Comparison of ENCODE assay signal across 8 cellular contexts in the genomic region with DNA sequence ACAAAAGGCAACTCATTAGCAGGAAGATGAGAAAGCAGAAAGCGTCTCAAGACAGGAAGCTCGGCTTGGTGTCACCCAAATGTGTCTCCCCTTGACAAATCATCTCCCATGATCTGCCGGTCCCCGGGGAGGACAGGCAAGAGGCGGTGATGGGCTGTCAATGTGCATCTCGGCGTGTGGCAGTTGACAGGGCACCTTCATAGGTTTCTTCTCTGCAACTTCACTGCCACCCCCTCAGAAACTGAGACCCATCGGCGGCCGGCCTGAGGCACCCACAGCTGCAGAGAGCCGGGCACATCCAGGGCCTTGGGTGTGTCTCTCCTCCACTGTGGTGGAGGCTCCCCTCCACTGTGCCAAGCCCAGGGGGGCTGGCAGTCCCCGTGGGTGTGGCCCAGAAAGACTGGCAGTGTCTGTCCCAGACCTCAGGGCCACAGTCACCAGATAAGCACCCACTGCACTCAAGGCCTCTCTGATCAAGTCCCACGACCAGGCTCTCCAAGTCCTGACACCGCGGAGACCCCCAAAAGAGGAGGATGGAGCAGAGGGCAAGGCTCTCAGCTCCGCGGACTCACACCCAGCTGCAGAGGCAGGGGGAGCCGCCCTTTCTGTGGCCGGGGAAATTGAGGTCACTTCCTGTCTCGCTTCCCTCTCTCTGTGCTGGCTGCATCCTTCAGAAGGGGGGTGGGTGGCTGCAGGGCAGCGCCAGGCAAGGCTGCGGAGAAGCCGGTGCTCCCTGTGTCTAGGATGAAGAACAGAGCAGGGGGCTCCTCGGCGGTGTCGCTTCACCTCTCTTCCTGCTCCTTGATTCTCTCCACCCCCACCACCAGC. TPM values are rescaled to one million over a fixed set of nuclear protein-coding genes. Genes with fewer than 3 reads are reported as not detected.
DNase-seq lines count a peak whose midpoint lies in the region; ATAC-seq and TF ChIP-seq lines count a peak whose summit lies in the region.

No MANE protein-coding gene starts in this region.

- TF ChIP-seq CTCF in KMS-11 (conservative IDR thresholded peaks at IDR 0.05; ENCODE audit: low read depth, low read length) (no peak), fibroblast of lung (conservative IDR thresholded peaks at IDR 0.05 in 1 of 2, IDR thresholded peaks at IDR 0.05 in 1 of 2; ENCODE audit: low read depth in 1 of 2, low read length in 2 of 2) (no peak)
- no peak for TF ChIP-seq CTCF in activated CD8-positive, alpha-beta T cell treated with anti-CD3 and anti-CD28 coated beads for 36 hours (IDR thresholded peaks at IDR 0.05)

- H3K36me3 ChIP-seq in KMS-11 (ENCODE audit: insufficient read depth) (no peaks in the 10 kb centered on the region), fibroblast of lung (ENCODE audit: control insufficient read depth, insufficient read depth, low read length) (no peaks in the 10 kb centered on the region)

- peak overlapping the region; percentile 99 for H3K27ac Mint-ChIP-seq in activated CD8-positive, alpha-beta T cell treated with anti-CD3 and anti-CD28 coated beads for 36 hours

- no peaks in the 10 kb centered on the region for H3K27me3 ChIP-seq in KMS-11 (ENCODE audit: insufficient read depth, low read depth)
- no peaks in the 10 kb centered on the region for H3K27me3 ChIP-seq in fibroblast of lung (ENCODE audit: control insufficient read depth, insufficient read depth, low read length)

- H3K4me1 ChIP-seq in KMS-11 (ENCODE audit: low read depth, poor library complexity, severe bottlenecking) (peaks cover 11% of the 10 kb centered on the region), fibroblast of lung (ENCODE audit: control insufficient read depth, extremely low read depth, insufficient read depth, low read length) (peaks cover 7% of the 10 kb centered on the region)

- POLR2A ChIA-PET in activated CD8-positive, alpha-beta T cell treated with anti-CD3 and anti-CD28 coated beads for 36 hours (lab: Charles Lee) = interaction anchor here (0.7 to 3.9 kb wide), 16 partner anchors 10 to 643 kb away, joined by 3 to 18 read pairs (median 4); partner anchors contain the start of genes LBR, PYCR2, SDE2 and SRP9

- H3K27ac ChIP-seq in KMS-11 (peak overlapping the region; percentile 76), fibroblast of lung (ENCODE audit: insufficient read depth, low read length) (peak overlapping the region; percentile 56)

- no peaks in the 10 kb centered on the region for H3K27me3 Mint-ChIP-seq in activated CD8-positive, alpha-beta T cell treated with anti-CD3 and anti-CD28 coated beads for 36 hours

- peak overlapping the region; percentile 45 for H3K4me3 ChIP-seq in KMS-11 (IDR thresholded peaks at IDR 0.05; ENCODE audit: insufficient read depth, low read depth, low read length)
- no peak overlapping the region for H3K4me3 ChIP-seq in fibroblast of lung (replicated peaks in 1 of 4; ENCODE audit: control extremely low read depth in 1 of 4, insufficient read depth in 1 of 4, low read depth in 3 of 4, low read length in 4 of 4)

- H3K79me2 ChIP-seq in KMS-11 (ENCODE audit: insufficient read depth, low read depth) (no peaks in the 10 kb centered on the region), fibroblast of lung (ENCODE audit: control insufficient read depth, insufficient read depth, low read length) (no peaks in the 10 kb centered on the region)

- H3K4me2 ChIP-seq in KMS-11 (peak overlapping the region; percentile 48), fibroblast of lung (ENCODE audit: extremely low read depth, insufficient read depth, low read length) (no peak overlapping the region)

- peaks cover 20% of the 10 kb centered on the region for H3K4me1 Mint-ChIP-seq in activated CD8-positive, alpha-beta T cell treated with anti-CD3 and anti-CD28 coated beads for 36 hours (ENCODE audit: low read depth)

- peak; percentile 95 for ATAC-seq in GM21390 (IDR thresholded peaks at IDR 0.05; ENCODE audit: unreplicated experiment)
- ATAC-seq in activated CD8-positive, alpha-beta T cell treated with anti-CD3 and anti-CD28 coated beads for 36 hours = peak; percentile 90

- H3K9ac ChIP-seq in KMS-11 = peak overlapping the region; percentile 52
- H3K9ac ChIP-seq in fibroblast of lung (ENCODE audit: insufficient read depth, low read length) = peak overlapping the region; percentile 20

- H2AFZ ChIP-seq in KMS-11 (ENCODE audit: low read depth) = peak overlapping the region; percentile 70
- H2AFZ ChIP-seq in fibroblast of lung (ENCODE audit: low read length) = peak overlapping the region; percentile 72

- no peaks in the 10 kb centered on the region for H3K9me3 Mint-ChIP-seq in activated CD8-positive, alpha-beta T cell treated with anti-CD3 and anti-CD28 coated beads for 36 hours

- CTCF ChIA-PET in activated CD8-positive, alpha-beta T cell treated with anti-CD3 and anti-CD28 coated beads for 36 hours (lab: Charles Lee) = interaction anchor here (0.6 to 2.5 kb wide), 11 partner anchors 10 to 520 kb away, joined by 3 to 11 read pairs (median 5); partner anchors contain the start of genes LBR, SRP9 and TMEM63A

- peak overlapping the region; percentile 91 for H3K4me3 Mint-ChIP-seq in activated CD8-positive, alpha-beta T cell treated with anti-CD3 and anti-CD28 coated beads for 36 hours

- H3K9me3 ChIP-seq in fibroblast of lung (ENCODE audit: control insufficient read depth, insufficient read depth, low read depth, low read length) = no peaks in the 10 kb centered on the region

- intact Hi-C loops in activated CD8-positive, alpha-beta T cell treated with anti-CD3 and anti-CD28 coated beads for 36 hours (cut with micrococcal nuclease) = no loop called here

- H4K20me1 ChIP-seq in KMS-11 (ENCODE audit: insufficient read depth) (no peaks in the 10 kb centered on the region), fibroblast of lung (ENCODE audit: control insufficient read depth, extremely low read depth, insufficient read depth, low read length) (no peaks in the 10 kb centered on the region)

- DNase-seq in CD1c-positive myeloid dendritic cell (ENCODE audit: extremely low spot score) (peak; percentile 88), fibroblast of lung (ENCODE audit: low read depth in 2 of 2) (no peak), NCI-H1105 (lab: John Stamatoyannopoulos, UW) (no peak), DMS114 treated with DMSO at 0.1 percent for 48 hours (lab: John Stamatoyannopoulos, UW; ENCODE audit: unreplicated experiment) (no peak)
- peak; percentile 91 for DNase-seq in activated CD8-positive, alpha-beta T cell treated with anti-CD3 and anti-CD28 coated beads for 36 hours
- peak; percentile 66 to 69 for DNase-seq in stimulated activated CD4-positive, alpha-beta T cell treated with anti-CD3 and anti-CD28 coated beads, Interleukin-12 subunit alpha, Interleukin-12 subunit beta, amount 100 ng/mL, for 24 hours (ENCODE audit: low read depth in 2 of 2)

- H3K36me3 Mint-ChIP-seq in activated CD8-positive, alpha-beta T cell treated with anti-CD3 and anti-CD28 coated beads for 36 hours (ENCODE audit: low read depth) = no peaks in the 10 kb centered on the region

RNA-seq across cellular contexts. Expression of gene LBR, which starts 39.6 kb away (rescaled TPM):
- 100 to 1,000 TPM; 145 to 156 TPM for total RNA-seq in activated CD8-positive, alpha-beta T cell treated with anti-CD3 and anti-CD28 coated beads for 36 hours
- 33.9 and 39.5 TPM in 2 replicates for total RNA-seq in fibroblast of lung
- polyA plus RNA-seq in fibroblast of lung = 34.1 and 39.0 TPM in 2 replicates
- polyA plus RNA-seq in fibroblast of lung (2012) = 19.5 and 23.9 TPM in 2 replicates
- 30.4 and 41.9 TPM in 2 replicates for polyA minus RNA-seq in fibroblast of lung (ENCODE audit: low replicate concordance)

Comparison
In these comparisons a context has a peak if more than half of its experiments do, and no peak if none do; other contexts are left out.
1. DNase-seq: peak in CD1c-positive myeloid dendritic cell (single experiment), activated CD8-positive, alpha-beta T cell treated with anti-CD3 and anti-CD28 coated beads for 36 hours (single experiment) and stimulated activated CD4-positive, alpha-beta T cell treated with anti-CD3 and anti-CD28 coated beads, Interleukin-12 subunit alpha, Interleukin-12 subunit beta, amount 100 ng/mL, for 24 hours (2 of 2); none in fibroblast of lung (0 of 2), NCI-H1105 (single experiment) and DMS114 treated with DMSO at 0.1 percent for 48 hours (single experiment).